Comparison of ENCODE assay signal across 8 cellular contexts in genomic region chr16:58026705-58027340, GRCh38. TPM values are rescaled to one million over a fixed set of nuclear protein-coding genes. Genes with fewer than 3 reads are reported as not detected.
A peak's percentile ranks its signal among the peaks of the same experiment; 100 is the strongest.
DNase-seq lines count a peak whose midpoint lies in the region; ATAC-seq and TF ChIP-seq lines count a peak whose summit lies in the region.

No MANE protein-coding gene starts in this region.

- H3K9me3 ChIP-seq in DND-41 (ENCODE audit: insufficient read depth, low read length, severe bottlenecking) (no peaks in the 10 kb centered on the region), T-helper 17 cell (ENCODE audit: control insufficient read depth, low read length, poor library complexity, severe bottlenecking) (no peaks in the 10 kb centered on the region), prostate gland (no peaks in the 10 kb centered on the region)

- intact Hi-C loops in prostate gland (cut with DNase I), result loop anchor here (10.0 kb wide), 1 partner anchor 468 kb away; no protein-coding TSS in a partner anchor

- DNase-seq in DND-41 (no peak), T-helper 17 cell (no peak), glutamatergic neuron (peak; percentile 70), prostate gland (ENCODE audit: low spot score) (no peak), SW480 (ENCODE audit: low spot score) (no peak), SIG-M5 (lab: John Stamatoyannopoulos, UW) (no peak), kidney glomerular epithelial cell (lab: John Stamatoyannopoulos, UW) (no peak)

- H3K36me3 ChIP-seq in DND-41 (ENCODE audit: insufficient read depth, low read length) (no peaks in the 10 kb centered on the region), prostate gland (no peaks in the 10 kb centered on the region)

- TF ChIP-seq CTCF in DND-41 (IDR thresholded peaks at IDR 0.05; ENCODE audit: borderline replicate concordance, extremely low read depth, low read length, poor library complexity, severe bottlenecking) (no peak), glutamatergic neuron (IDR thresholded peaks at IDR 0.05; ENCODE audit: partially characterized antibody, unreplicated experiment) (no peak), prostate gland (IDR thresholded peaks at IDR 0.05) (no peak)

- no peak overlapping the region for H2AFZ ChIP-seq in DND-41 (ENCODE audit: low read depth, low read length)

- no peaks in the 10 kb centered on the region for H3K79me2 ChIP-seq in DND-41 (ENCODE audit: insufficient read depth, low read length)

- no peak for TF ChIP-seq POLR2A in prostate gland (IDR thresholded peaks at IDR 0.05)

- peak overlapping the region in 1 of 2 experiments; percentile 62; a peak in 1 of 4 replicates for H3K4me3 ChIP-seq in DND-41 (ENCODE audit: low read depth in 1 of 2, low read length in 2 of 2)
- peak overlapping the region; percentile 61 to 65 for H3K4me3 ChIP-seq in prostate gland

- under 1% methylated on average over 34 of the region's 57 CpGs for WGBS in prostate gland

- H3K9me3 Mint-ChIP-seq in glutamatergic neuron (ENCODE audit: unreplicated experiment), result peaks cover 8% of the 10 kb centered on the region

- H3K27ac ChIP-seq in DND-41 (ENCODE audit: low read length) (no peak overlapping the region), prostate gland (peak overlapping the region; percentile 41 to 67)

- H3K27me3 Mint-ChIP-seq in T-helper 17 cell (no peaks in the 10 kb centered on the region), glutamatergic neuron (ENCODE audit: unreplicated experiment) (peaks cover 13% of the 10 kb centered on the region)

- H3K4me3 Mint-ChIP-seq in T-helper 17 cell, result peak overlapping the region; percentile 74
- H3K4me3 Mint-ChIP-seq in glutamatergic neuron (ENCODE audit: unreplicated experiment), result peak overlapping the region; percentile 72

- peaks cover 19% of the 10 kb centered on the region for H3K4me1 ChIP-seq in DND-41 (ENCODE audit: insufficient read depth, low read length)
- H3K4me1 ChIP-seq in prostate gland (replicated peaks), result peaks cover 25% of the 10 kb centered on the region

- no peak overlapping the region for H3K9ac ChIP-seq in DND-41 (ENCODE audit: low read depth, low read length)

- H3K4me1 Mint-ChIP-seq in T-helper 17 cell (peaks cover 9% of the 10 kb centered on the region), glutamatergic neuron (ENCODE audit: low read depth, unreplicated experiment) (peaks cover 34% of the 10 kb centered on the region)

- H3K27ac Mint-ChIP-seq in T-helper 17 cell, result no peak overlapping the region
- H3K27ac Mint-ChIP-seq in glutamatergic neuron (ENCODE audit: unreplicated experiment), result no peak overlapping the region

- H3K36me3 Mint-ChIP-seq in T-helper 17 cell (ENCODE audit: low read depth) (no peaks in the 10 kb centered on the region), glutamatergic neuron (ENCODE audit: unreplicated experiment) (no peaks in the 10 kb centered on the region)

- peak overlapping the region; percentile 88; the same call in 1 of the 2 replicates for H3K4me2 ChIP-seq in DND-41 (ENCODE audit: insufficient read depth, low read length)

- no peaks in the 10 kb centered on the region for H3K27me3 ChIP-seq in DND-41 (ENCODE audit: insufficient read depth, low read length, poor library complexity)
- H3K27me3 ChIP-seq in prostate gland (replicated peaks; ENCODE audit: insufficient read depth), result no peaks in the 10 kb centered on the region

- peaks cover 3% of the 10 kb centered on the region; the same call in 1 of the 2 replicates for H4K20me1 ChIP-seq in DND-41 (ENCODE audit: insufficient read depth, low read length)

- ATAC-seq in DND-41 (ENCODE audit: insufficient read depth, low read depth), result no peak
- no peak for ATAC-seq in T-helper 17 cell
- no peak for ATAC-seq in GM18502 (IDR thresholded peaks at IDR 0.05; ENCODE audit: poor library complexity, unreplicated experiment)

RNA-seq across cellular contexts. Expression of gene MMP15, which starts 1.3 kb away (rescaled TPM):
- total RNA-seq in T-helper 17 cell, result 1 to 10 TPM in 1 of 2 donors, under 1 TPM in 1; 0.40 to 1.5 TPM
- total RNA-seq in glutamatergic neuron (ENCODE audit: unreplicated experiment), result 69.9 TPM
- 100 to 1,000 TPM in 1 of 2 donors, 1 to 10 TPM in 1; 8.0 to 232 TPM for total RNA-seq in prostate gland

RNA-seq across cellular contexts. Expression of gene USB1, which starts 25.6 kb away (rescaled TPM):
- 10 to 100 TPM; 34.1 to 35.7 TPM for total RNA-seq in T-helper 17 cell
- 107 TPM for total RNA-seq in glutamatergic neuron (ENCODE audit: unreplicated experiment)
- total RNA-seq in prostate gland, result 10 to 100 TPM; 22.6 to 74.1 TPM

RNA-seq across cellular contexts. Expression of gene ZNF319, which starts 26.4 kb away (rescaled TPM):
- total RNA-seq in T-helper 17 cell (10 to 100 TPM; 11.8 to 12.5 TPM), glutamatergic neuron (ENCODE audit: unreplicated experiment) (13.9 TPM), prostate gland (10 to 100 TPM in 1 of 2 donors, 1 to 10 TPM in 1; 7.6 to 12.9 TPM)

RNA-seq across cellular contexts. Expression of gene CNGB1, which starts 55.9 kb away (rescaled TPM):
- total RNA-seq in T-helper 17 cell (not detected), glutamatergic neuron (ENCODE audit: unreplicated experiment) (0.91 TPM), prostate gland (under 1 TPM in 1 of 2 donors, not detected in 1; 0.34 TPM)
